24 cellular contexts compared by ENCODE assay signal in the genomic region with DNA sequence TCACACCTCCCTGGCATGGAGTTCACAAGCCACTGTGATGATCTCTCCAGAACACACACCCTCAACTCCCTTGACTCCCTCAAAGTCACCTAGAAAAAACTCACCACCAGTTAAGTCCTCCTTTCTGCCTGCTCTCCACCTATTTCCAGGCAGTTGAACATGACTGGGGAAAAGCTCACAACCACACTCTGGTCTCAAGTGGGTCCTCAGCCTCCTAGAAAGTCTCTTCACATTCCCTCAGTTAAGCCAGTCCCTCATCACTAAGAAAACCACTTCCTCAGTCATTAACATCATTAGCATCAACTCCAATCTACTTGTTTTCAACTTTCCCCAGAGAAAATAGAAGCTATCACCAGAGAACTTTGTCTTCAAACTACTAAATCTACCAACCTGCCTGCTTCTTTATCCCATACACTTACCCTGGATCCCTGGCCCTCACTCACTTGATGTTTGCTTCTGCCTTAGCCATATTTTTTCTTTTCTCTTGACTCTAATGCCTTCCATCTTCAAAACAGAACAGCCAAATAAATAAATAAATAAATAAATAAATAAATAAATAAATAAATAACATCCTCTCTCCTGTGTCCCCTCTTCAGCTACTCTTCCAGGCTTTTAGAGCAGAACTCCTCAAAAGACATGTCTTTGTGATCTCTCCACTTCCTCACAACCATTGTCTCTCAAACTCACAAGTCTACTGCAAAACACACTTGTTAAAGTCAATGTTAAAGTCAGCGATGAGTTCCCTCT.
"Had no signal": no experiment of that assay in that cellular context is flagged by ENCODE, and none has a peak within 500 bp of the region (broad histone marks: within the 10 kb centered on the region; RNA-seq: fewer than 3 reads in every experiment).

No MANE protein-coding gene starts in this region.

- ATAC-seq: HepG2, K562, Panc1, PC-3 had no signal

- H3K9me3 ChIP-seq: SK-N-SH had no signal

- H3K27ac ChIP-seq: KMS-11, RWPE1 had no signal

- H3K4me3 ChIP-seq: K562 had no signal

- DNase-seq: IMR-90; Kasumi-1; MM.1S; NCI-H1092 treated with DMSO at 0.1 percent for 48 hours; NCI-H1436 treated with DMSO at 0.1 percent for 48 hours; NCI-H1694; NCI-H187 treated with DMSO at 0.1 percent for 48 hours; NCI-H2029 treated with DMSO at 0.1 percent for 48 hours; NCI-H2171 treated with DMSO at 0.1 percent for 48 hours; NCI-H345; NCI-H446 treated with DMSO at 0.1 percent for 48 hours; NCI-H510A treated with DMSO at 0.1 percent for 48 hours; NCI-H69; NCI-H774; NK-92 treated with Interleukin-12 subunit alpha and Interleukin-12 subunit beta, amount 100 ng/mL, for 24 hours; PC-3; SHP77; SK-N-SH; SW 1271 had no signal

- FAIRE-seq: HepG2, K562 had no signal

- H3K9ac ChIP-seq: KMS-11, SK-N-SH had no signal

- H3K4me2 ChIP-seq: KMS-11, SK-N-SH had no signal
